Comparison of ENCODE assay signal across 9 cellular contexts in the genomic region with DNA sequence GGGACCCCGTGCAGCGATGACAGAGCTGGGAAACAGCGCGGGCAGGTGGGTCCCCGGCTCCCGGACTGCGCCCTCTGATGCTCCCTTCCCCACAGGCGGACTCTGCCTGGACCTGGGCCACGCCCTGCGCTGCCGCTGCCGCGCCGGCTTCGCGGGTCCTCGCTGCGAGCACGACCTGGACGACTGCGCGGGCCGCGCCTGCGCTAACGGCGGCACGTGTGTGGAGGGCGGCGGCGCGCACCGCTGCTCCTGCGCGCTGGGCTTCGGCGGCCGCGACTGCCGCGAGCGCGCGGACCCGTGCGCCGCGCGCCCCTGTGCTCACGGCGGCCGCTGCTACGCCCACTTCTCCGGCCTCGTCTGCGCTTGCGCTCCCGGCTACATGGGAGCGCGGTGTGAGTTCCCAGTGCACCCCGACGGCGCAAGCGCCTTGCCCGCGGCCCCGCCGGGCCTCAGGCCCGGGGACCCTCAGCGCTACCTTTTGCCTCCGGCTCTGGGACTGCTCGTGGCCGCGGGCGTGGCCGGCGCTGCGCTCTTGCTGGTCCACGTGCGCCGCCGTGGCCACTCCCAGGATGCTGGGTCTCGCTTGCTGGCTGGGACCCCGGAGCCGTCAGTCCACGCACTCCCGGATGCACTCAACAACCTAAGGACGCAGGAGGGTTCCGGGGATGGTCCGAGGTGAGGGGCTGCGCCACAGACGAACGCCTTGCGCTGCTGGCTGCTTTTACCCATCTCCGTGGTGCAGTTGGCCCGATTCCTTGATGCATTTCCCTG. TPM values are rescaled to one million over a fixed set of nuclear protein-coding genes. Genes with fewer than 3 reads are reported as not detected.
DNase-seq lines count a peak whose midpoint lies in the region; ATAC-seq and TF ChIP-seq lines count a peak whose summit lies in the region.
"Had no signal": no experiment of that assay in that cellular context is flagged by ENCODE, and none has a peak within 500 bp of the region (broad histone marks: within the 10 kb centered on the region; RNA-seq: fewer than 3 reads in every experiment).

No MANE protein-coding gene starts in this region.

- POLR2A ChIA-PET in BJ (lab: Charles Lee) = no interaction called here

- H3K27me3 Mint-ChIP-seq in progenitor cell of endocrine pancreas = peaks cover 60% of the 10 kb centered on the region

- DNase-seq in BJ (ENCODE audit: low read depth) (no peak), GM23248 (peak; percentile 79), NCI-H748 treated with DMSO at 0.1 percent for 48 hours (lab: John Stamatoyannopoulos, UW) (peak; percentile 87), fibroblast of villous mesenchyme (ENCODE audit: low read depth) (peak; percentile 55), progenitor cell of endocrine pancreas (ENCODE audit: low spot score, unreplicated experiment) (peak; percentile 44), pons (ENCODE audit: low spot score) (no peak)
- DNase-seq in activated T-cell treated with anti-CD3 and anti-CD28 coated beads, Interleukin-2, amount 50 U/mL, for 48 hours = peak; percentile 67 to 79

- H3K4me3 ChIP-seq in BJ (ENCODE audit: low read depth, low read length) (peak overlapping the region; percentile 53), GM23248 (peak overlapping the region; percentile 74), fibroblast of villous mesenchyme (ENCODE audit: low read depth, low read length) (peak overlapping the region; percentile 58)

- no peaks in the 10 kb centered on the region for H3F3A ChIP-seq in GM23248 (ENCODE audit: insufficient read depth)

- ATAC-seq in GM18858 (IDR thresholded peaks at IDR 0.05; ENCODE audit: unreplicated experiment) = no peak

- no peaks in the 10 kb centered on the region for H3K9me3 Mint-ChIP-seq in progenitor cell of endocrine pancreas (ENCODE audit: low read depth)

- H3K27me3 ChIP-seq in BJ (ENCODE audit: control insufficient read depth, insufficient read depth, low read length) (0 out of 2 replicates have a peak, but pooled peaks cover 2% of the 10 kb centered on the region), GM23248 (replicated peaks; ENCODE audit: insufficient read depth) (peaks cover 15% of the 10 kb centered on the region; the same call in 1 of the 2 replicates)

- no peak overlapping the region for H3K27ac Mint-ChIP-seq in progenitor cell of endocrine pancreas

- peak overlapping the region; percentile 65 for H3K4me3 Mint-ChIP-seq in progenitor cell of endocrine pancreas (ENCODE audit: low read depth)

- no peaks in the 10 kb centered on the region for H3K9me3 ChIP-seq in GM23248 (ENCODE audit: low read depth)

- H3K4me1 ChIP-seq in GM23248 (ENCODE audit: insufficient read depth) = no peaks in the 10 kb centered on the region

- 4% methylated on average over 89 to 94 of the region's 96 CpGs for WGBS in GM23248 (ENCODE audit: low coverage in 1 of 2, low lambda C conversion rate in 2 of 2, missing lambda C conversion rate in 2 of 2), 2 experiments

- in situ Hi-C loops in GM23248 (cut with MboI) = no loop called here

- peak overlapping the region; percentile 67 for H3K4me2 ChIP-seq in GM23248 (ENCODE audit: unreplicated experiment)

- no peaks in the 10 kb centered on the region for H3K36me3 Mint-ChIP-seq in progenitor cell of endocrine pancreas (ENCODE audit: insufficient read depth)

- no peaks in the 10 kb centered on the region for H3K9me2 ChIP-seq in GM23248 (ENCODE audit: insufficient read depth)

- H3K9ac ChIP-seq in GM23248 = no peak overlapping the region

- H2AFZ ChIP-seq in GM23248 = peak overlapping the region; percentile 91

- H3K27ac ChIP-seq in GM23248 = no peak overlapping the region

- H3K36me3 ChIP-seq in BJ (ENCODE audit: control insufficient read depth, insufficient read depth, low read length) (no peaks in the 10 kb centered on the region), GM23248 (ENCODE audit: low read depth) (no peaks in the 10 kb centered on the region)

- no peaks in the 10 kb centered on the region for H4K20me1 ChIP-seq in GM23248 (ENCODE audit: insufficient read depth)

- H3K79me2 ChIP-seq in GM23248 (ENCODE audit: insufficient read depth) = no peaks in the 10 kb centered on the region

- CTCF ChIA-PET in BJ (lab: Yijun Ruan, JAX) = interaction anchor here (0.8 to 1.1 kb wide), 2 partner anchors 25 to 67 kb away, joined by 3 to 5 read pairs; a partner anchor contains a TSS

- no peaks in the 10 kb centered on the region for H3K4me1 Mint-ChIP-seq in progenitor cell of endocrine pancreas (ENCODE audit: low read depth)

- TF ChIP-seq CTCF in BJ (IDR thresholded peaks at IDR 0.05; ENCODE audit: insufficient read depth, low read depth, low read length) = no peak
- no peak for TF ChIP-seq CTCF in fibroblast of villous mesenchyme (IDR thresholded peaks at IDR 0.05; ENCODE audit: insufficient read depth, low read depth, low read length)
- no peak for TF ChIP-seq CTCF in progenitor cell of endocrine pancreas (IDR thresholded peaks at IDR 0.05; ENCODE audit: unreplicated experiment)

RNA-seq across cellular contexts. Expression of a gene that starts 7.8 kb away (rescaled TPM):
- polyA plus RNA-seq in BJ (2011; rRNA removed) = not detected in 2 replicates
- polyA minus RNA-seq in BJ (2011; rRNA and poly(A)+ RNA removed) = not detected in 2 replicates
- total RNA-seq in GM23248 (2014; rRNA removed; shearing (Covaris generic)) = not detected in 2 replicates
- not detected in 2 replicates for polyA plus RNA-seq in GM23248 (2016; fragmentation: Nextera tagmentation; extraction: Ambion mirVana)
- not detected in 2 replicates for total RNA-seq in fibroblast of villous mesenchyme
- total RNA-seq in progenitor cell of endocrine pancreas = 5.1 and 6.5 TPM in 2 replicates
- total RNA-seq: subcutaneous adipose tissue had no signal

RNA-seq across cellular contexts. Expression of a gene that starts 8.4 kb away (rescaled TPM):
- polyA plus RNA-seq in BJ (2011; rRNA removed) (0.71 and 1.0 TPM in 2 replicates), GM23248 (2016; fragmentation: Nextera tagmentation; extraction: Ambion mirVana) (0.74 and 1.2 TPM in 2 replicates)
- 0.26 and 0.38 TPM in 2 replicates for polyA minus RNA-seq in BJ (2011; rRNA and poly(A)+ RNA removed)
- total RNA-seq in GM23248 (2014; rRNA removed; shearing (Covaris generic)) = 2.1 TPM in 1 of 2 replicates, not detected in the other
- total RNA-seq in fibroblast of villous mesenchyme (under 0.01 and 0.43 TPM in 2 replicates), progenitor cell of endocrine pancreas (0.93 and 1.1 TPM in 2 replicates)
- total RNA-seq: subcutaneous adipose tissue had no signal

RNA-seq across cellular contexts. Expression of a gene that starts 25.5 kb away (rescaled TPM):
- polyA plus RNA-seq in BJ (2011; rRNA removed) (2.2 and 2.3 TPM in 2 replicates), GM23248 (2016; fragmentation: Nextera tagmentation; extraction: Ambion mirVana) (2.5 and 3.2 TPM in 2 replicates)
- 1.1 and 1.3 TPM in 2 replicates for polyA minus RNA-seq in BJ (2011; rRNA and poly(A)+ RNA removed)
- 3.4 and 3.9 TPM in 2 replicates for total RNA-seq in GM23248 (2014; rRNA removed; shearing (Covaris generic))
- total RNA-seq in fibroblast of villous mesenchyme (4.3 and 4.5 TPM in 2 replicates), progenitor cell of endocrine pancreas (1.8 and 2.0 TPM in 2 replicates)

RNA-seq across cellular contexts. Expression of a gene that starts 26.5 kb away (rescaled TPM):
- polyA plus RNA-seq in BJ (2011; rRNA removed) = 86.1 and 97.8 TPM in 2 replicates
- polyA minus RNA-seq in BJ (2011; rRNA and poly(A)+ RNA removed) = 55.0 and 78.8 TPM in 2 replicates
- total RNA-seq in GM23248 (2014; rRNA removed; shearing (Covaris generic)) = 66.7 and 70.8 TPM in 2 replicates
- 82.0 and 89.4 TPM in 2 replicates for polyA plus RNA-seq in GM23248 (2016; fragmentation: Nextera tagmentation; extraction: Ambion mirVana)
- 48.8 and 49.6 TPM in 2 replicates for total RNA-seq in fibroblast of villous mesenchyme
- 79.3 TPM in 2 replicates for total RNA-seq in progenitor cell of endocrine pancreas

RNA-seq across cellular contexts. Expression of a gene that starts 32.8 kb away (rescaled TPM):
- polyA plus RNA-seq in BJ (2011; rRNA removed) (5.5 and 7.9 TPM in 2 replicates), GM23248 (2016; fragmentation: Nextera tagmentation; extraction: Ambion mirVana) (14.9 and 16.3 TPM in 2 replicates)
- polyA minus RNA-seq in BJ (2011; rRNA and poly(A)+ RNA removed) = 2.1 and 2.2 TPM in 2 replicates
- total RNA-seq in GM23248 (2014; rRNA removed; shearing (Covaris generic)) = 12.3 and 14.3 TPM in 2 replicates
- total RNA-seq in fibroblast of villous mesenchyme (8.4 and 10.8 TPM in 2 replicates), progenitor cell of endocrine pancreas (21.0 and 24.1 TPM in 2 replicates)

Comparison
In these comparisons a context has a peak if more than half of its experiments do, and no peak if none do; other contexts are left out.
1. DNase-seq: peak in GM23248 (single experiment), NCI-H748 treated with DMSO at 0.1 percent for 48 hours (single experiment), activated T-cell treated with anti-CD3 and anti-CD28 coated beads, Interleukin-2, amount 50 U/mL, for 48 hours (2 of 2), fibroblast of villous mesenchyme (single experiment) and progenitor cell of endocrine pancreas (single experiment); none in BJ (single experiment) and pons (single experiment).
2. Peak in every context shown above with its lines, with median percentiles within 50 percentile points of each other: H3K4me3 ChIP-seq.